8 cellular contexts compared by ENCODE assay signal in genomic region chrX:9677098-9677739, GRCh38.
A peak's percentile ranks its signal among the peaks of the same experiment; 100 is the strongest.
DNase-seq lines count a peak whose midpoint lies in the region; ATAC-seq and TF ChIP-seq lines count a peak whose summit lies in the region.

No MANE protein-coding gene starts in this region.

- POLR2A ChIA-PET in T-cell (lab: Charles Lee) (no interaction called here), Caco-2 (lab: Charles Lee) (no interaction called here)

- H3K27ac ChIP-seq in heart left ventricle: peak overlapping the region in 1 of 12 donors; percentile 39
- no peak overlapping the region for H3K27ac ChIP-seq in right atrium auricular region

- no peak for TF ChIP-seq CTCF in heart left ventricle (IDR thresholded peaks at IDR 0.05)
- TF ChIP-seq CTCF in right atrium auricular region (IDR thresholded peaks at IDR 0.05): no peak
- no peak for TF ChIP-seq CTCF in Caco-2 (IDR thresholded peaks at IDR 0.05; ENCODE audit: insufficient read depth in 1 of 2, low read depth in 1 of 2, low read length in 1 of 2, severe bottlenecking in 1 of 2, unreplicated experiment in 1 of 2)

- H3K9me3 ChIP-seq in heart left ventricle: no peaks in the 10 kb centered on the region
- no peaks in the 10 kb centered on the region for H3K9me3 ChIP-seq in right atrium auricular region
- H3K9me3 ChIP-seq in Caco-2: no peaks in the 10 kb centered on the region

- CTCF ChIA-PET in T-cell (lab: Charles Lee): interaction anchor here in 1 of 2 donors (0.6 kb wide), 1 partner anchor 75 kb away, joined by 3 read pairs; no protein-coding TSS in a partner anchor
- CTCF ChIA-PET in Caco-2 (lab: Charles Lee): no interaction called here

- 40 to 61% (median 57%) methylated on average over 7 of the region's 7 CpGs for WGBS in heart left ventricle, 4 donors

- H3K36me3 ChIP-seq in heart left ventricle (no peaks in the 10 kb centered on the region), right atrium auricular region (no peaks in the 10 kb centered on the region), Caco-2 (ENCODE audit: control insufficient read depth, insufficient read depth, low read length) (no peaks in the 10 kb centered on the region; the same call in 1 of the 2 replicates), H7 (replicated peaks; ENCODE audit: control insufficient read depth, insufficient read depth, low read length) (no peaks in the 10 kb centered on the region; the same call in 1 of the 2 replicates)

- H3K27me3 ChIP-seq in heart left ventricle: no peaks in the 10 kb centered on the region
- H3K27me3 ChIP-seq in right atrium auricular region: no peaks in the 10 kb centered on the region
- H3K27me3 ChIP-seq in Caco-2 (replicated peaks; ENCODE audit: control insufficient read depth, insufficient read depth, low read length): no peaks in the 10 kb centered on the region
- no peaks in the 10 kb centered on the region for H3K27me3 ChIP-seq in H7 (ENCODE audit: control insufficient read depth, insufficient read depth, low read length)

- BruUV-seq in Caco-2 (replicated peaks; lab: Mats Ljungman, UMichigan): no TSS peak

- TF ChIP-seq POLR2A in heart left ventricle (IDR thresholded peaks at IDR 0.05): no peak

- H3K4me1 Mint-ChIP-seq in T-cell: peaks cover 5 to 26% (median 19%) of the 10 kb centered on the region in 3 donors
- H3K4me1 Mint-ChIP-seq in Caco-2 (ENCODE audit: low read depth, unreplicated experiment): peaks cover 6% of the 10 kb centered on the region

- peaks cover 0 to 12% (median 0%) of the 10 kb centered on the region in 12 donors for H3K4me1 ChIP-seq in heart left ventricle
- no peaks in the 10 kb centered on the region for H3K4me1 ChIP-seq in right atrium auricular region
- H3K4me1 ChIP-seq in Caco-2: no peaks in the 10 kb centered on the region

- H3K36me3 Mint-ChIP-seq in T-cell: peaks cover 25% of the 10 kb centered on the region
- peaks cover 54% of the 10 kb centered on the region for H3K36me3 Mint-ChIP-seq in Caco-2 (ENCODE audit: insufficient read depth, unreplicated experiment)

- peak overlapping the region in 1 of 2 donors; percentile 16 for H3K27ac Mint-ChIP-seq in T-cell
- H3K27ac Mint-ChIP-seq in Caco-2 (ENCODE audit: unreplicated experiment): no peak overlapping the region

- no peaks in the 10 kb centered on the region for H3K27me3 Mint-ChIP-seq in T-cell
- H3K27me3 Mint-ChIP-seq in Caco-2 (ENCODE audit: insufficient read depth, unreplicated experiment): no peaks in the 10 kb centered on the region

- DNase-seq in heart left ventricle (peak in 4 of 5 donors; percentile 18 to 67 (median 36)), right atrium auricular region (ENCODE audit: low spot score) (no peak), T-cell (peak in 6 of 34 experiments; percentile 1 to 9 (median 2)), left kidney (ENCODE audit: low read depth, low spot score) (peak; percentile 9), HuH-7.5 (ENCODE audit: low spot score) (no peak), Caco-2 (no peak), H7 (no peak)

- no peak overlapping the region for H3K4me3 ChIP-seq in heart left ventricle
- H3K4me3 ChIP-seq in right atrium auricular region: no peak overlapping the region
- no peak overlapping the region for H3K4me3 ChIP-seq in Caco-2 (ENCODE audit: low read depth, low read length)
- no peak overlapping the region for H3K4me3 ChIP-seq in H7 (ENCODE audit: insufficient read depth, low read depth, low read length)

- H3K4me3 Mint-ChIP-seq in T-cell (no peak overlapping the region), Caco-2 (ENCODE audit: unreplicated experiment) (no peak overlapping the region)

- H3K9me3 Mint-ChIP-seq in T-cell (no peaks in the 10 kb centered on the region), Caco-2 (ENCODE audit: unreplicated experiment) (no peaks in the 10 kb centered on the region)

- peak in 3 of 4 donors; percentile 52 to 60 (median 58) for ATAC-seq in heart left ventricle
- peak; percentile 96 for ATAC-seq in HG03095 (IDR thresholded peaks at IDR 0.05; ENCODE audit: unreplicated experiment)
- peak in 3 of 4 experiments; percentile 41 to 87 (median 50) for ATAC-seq in T-cell (replicated peaks in 1 of 4)

- intact Hi-C loops in heart left ventricle (cut with DNase I) (no loop called here), Caco-2 (cut with micrococcal nuclease; ENCODE audit: unreplicated experiment) (no loop called here)

Comparison
In these comparisons a context has a peak if more than half of its experiments do, and no peak if none do; other contexts are left out.
1. DNase-seq: peak in heart left ventricle (4 of 5) and left kidney (single experiment); none in right atrium auricular region (single experiment), HuH-7.5 (single experiment), Caco-2 (0 of 2) and H7 (single experiment).
2. Peak in every context shown above with its lines, with median percentiles within 50 percentile points of each other: ATAC-seq.